Comparison of ENCODE assay signal across 11 cellular contexts in genomic region chr12:50533203-50533584, GRCh38. TPM values are rescaled to one million over a fixed set of nuclear protein-coding genes. Genes with fewer than 3 reads are reported as not detected.
A peak's percentile ranks its signal among the peaks of the same experiment; 100 is the strongest.
DNase-seq lines count a peak whose midpoint lies in the region; ATAC-seq and TF ChIP-seq lines count a peak whose summit lies in the region.
"Had no signal": no experiment of that assay in that cellular context is flagged by ENCODE, and none has a peak within 500 bp of the region (broad histone marks: within the 10 kb centered on the region; RNA-seq: fewer than 3 reads in every experiment).

No MANE protein-coding gene starts in this region.

- H3K4me2 ChIP-seq in hepatocyte, result peak overlapping the region; percentile 3

- peak overlapping the region; percentile 33 for H3K27ac ChIP-seq in SJSA1
- peak overlapping the region; percentile 87 for H3K27ac ChIP-seq in hepatocyte

- no peaks in the 10 kb centered on the region for H3K36me3 Mint-ChIP-seq in stimulated activated effector memory CD8-positive, alpha-beta T cell treated with anti-CD3 and anti-CD28 coated beads, Interleukin-12 subunit alpha, Interleukin-12 subunit beta, amount 100 ng/mL, for 72 hours
- peaks cover 4% of the 10 kb centered on the region for H3K36me3 Mint-ChIP-seq in osteocyte (ENCODE audit: unreplicated experiment)

- H3K9me2 ChIP-seq in hepatocyte (replicated peaks; ENCODE audit: insufficient read depth), result no peaks in the 10 kb centered on the region

- H3K27ac Mint-ChIP-seq in stimulated activated effector memory CD8-positive, alpha-beta T cell treated with anti-CD3 and anti-CD28 coated beads, Interleukin-12 subunit alpha, Interleukin-12 subunit beta, amount 100 ng/mL, for 72 hours, result no peak overlapping the region
- H3K27ac Mint-ChIP-seq in osteocyte (ENCODE audit: unreplicated experiment), result no peak overlapping the region
- H3K27ac Mint-ChIP-seq: activated CD4-positive, alpha-beta T cell treated with anti-CD3 and anti-CD28 coated beads, Interleukin-2, amount 10 ng/mL, durations not matched to agents 7 days and 5 days had no signal

- no peaks in the 10 kb centered on the region for H4K20me1 ChIP-seq in hepatocyte (ENCODE audit: insufficient read depth, poor library complexity, severe bottlenecking)

- ATAC-seq in GM21360 (IDR thresholded peaks at IDR 0.05; ENCODE audit: unreplicated experiment), result peak; percentile 13
- ATAC-seq in stimulated activated effector memory CD8-positive, alpha-beta T cell treated with anti-CD3 and anti-CD28 coated beads, Interleukin-12 subunit alpha, Interleukin-12 subunit beta, amount 100 ng/mL, for 72 hours, result peak; percentile 3
- ATAC-seq in HG02798 (IDR thresholded peaks at IDR 0.05; ENCODE audit: poor library complexity, unreplicated experiment), result no peak

- no peaks in the 10 kb centered on the region for H3K9me3 Mint-ChIP-seq in stimulated activated effector memory CD8-positive, alpha-beta T cell treated with anti-CD3 and anti-CD28 coated beads, Interleukin-12 subunit alpha, Interleukin-12 subunit beta, amount 100 ng/mL, for 72 hours
- H3K9me3 Mint-ChIP-seq in osteocyte (ENCODE audit: unreplicated experiment), result no peaks in the 10 kb centered on the region
- H3K9me3 Mint-ChIP-seq: activated CD4-positive, alpha-beta T cell treated with anti-CD3 and anti-CD28 coated beads, Interleukin-2, amount 10 ng/mL, durations not matched to agents 7 days and 5 days had no signal

- 41% methylated on average over 2 of the region's 2 CpGs for WGBS in hepatocyte (ENCODE audit: low lambda C conversion rate, missing lambda C conversion rate)

- no peak for TF ChIP-seq CTCF in hepatocyte (IDR thresholded peaks at IDR 0.05; ENCODE audit: poor library complexity)
- no peak for TF ChIP-seq CTCF in osteocyte (IDR thresholded peaks at IDR 0.05)

- H3K4me1 ChIP-seq in SJSA1 (replicated peaks) (peaks cover 43% of the 10 kb centered on the region), hepatocyte (ENCODE audit: insufficient read depth) (peaks cover 20% of the 10 kb centered on the region)

- H3K79me2 ChIP-seq in hepatocyte, result peaks cover 83% of the 10 kb centered on the region

- H3K4me3 Mint-ChIP-seq in stimulated activated effector memory CD8-positive, alpha-beta T cell treated with anti-CD3 and anti-CD28 coated beads, Interleukin-12 subunit alpha, Interleukin-12 subunit beta, amount 100 ng/mL, for 72 hours, result no peak overlapping the region
- no peak overlapping the region for H3K4me3 Mint-ChIP-seq in osteocyte (ENCODE audit: unreplicated experiment)
- H3K4me3 Mint-ChIP-seq: activated CD4-positive, alpha-beta T cell treated with anti-CD3 and anti-CD28 coated beads, Interleukin-2, amount 10 ng/mL, durations not matched to agents 7 days and 5 days had no signal

- H3K4me3 ChIP-seq in SJSA1 (no peak overlapping the region), hepatocyte (no peak overlapping the region)
- H3K4me3 ChIP-seq: lung had no signal

- H3K27me3 Mint-ChIP-seq in osteocyte (ENCODE audit: unreplicated experiment), result no peaks in the 10 kb centered on the region
- H3K27me3 Mint-ChIP-seq: activated CD4-positive, alpha-beta T cell treated with anti-CD3 and anti-CD28 coated beads, Interleukin-2, amount 10 ng/mL, durations not matched to agents 7 days and 5 days had no signal

- DNase-seq in SJSA1 (ENCODE audit: low read depth in 1 of 2, low spot score in 2 of 2) (no peak), hepatocyte (ENCODE audit: low spot score) (no peak), osteocyte (ENCODE audit: extremely low spot score, unreplicated experiment) (no peak), SKM-1 (lab: John Stamatoyannopoulos, UW; ENCODE audit: unreplicated experiment) (no peak), medulla oblongata (ENCODE audit: extremely low spot score) (no peak)
- no peak for DNase-seq in stimulated activated effector memory CD8-positive, alpha-beta T cell treated with anti-CD3 and anti-CD28 coated beads, Interleukin-12 subunit alpha, Interleukin-12 subunit beta, amount 100 ng/mL, for 72 hours (ENCODE audit: low spot score in 2 of 2)
- DNase-seq: NCI-H1694 treated with DMSO at 0.1 percent for 48 hours had no signal

- H2AFZ ChIP-seq in hepatocyte, result no peak overlapping the region

- H3K4me1 Mint-ChIP-seq in stimulated activated effector memory CD8-positive, alpha-beta T cell treated with anti-CD3 and anti-CD28 coated beads, Interleukin-12 subunit alpha, Interleukin-12 subunit beta, amount 100 ng/mL, for 72 hours, result peaks cover 25% of the 10 kb centered on the region
- peaks cover 14% of the 10 kb centered on the region for H3K4me1 Mint-ChIP-seq in osteocyte (ENCODE audit: unreplicated experiment)

- peaks cover 8% of the 10 kb centered on the region; the same call in 1 of the 2 replicates for H3K36me3 ChIP-seq in SJSA1
- H3K36me3 ChIP-seq in hepatocyte (replicated peaks; ENCODE audit: insufficient read depth, low read depth), result no peaks in the 10 kb centered on the region

- no peaks in the 10 kb centered on the region; the same call in 1 of the 2 replicates for H3K9me3 ChIP-seq in SJSA1 (replicated peaks)
- H3K9me3 ChIP-seq in hepatocyte (ENCODE audit: low read depth), result no peaks in the 10 kb centered on the region

- H3K27me3 ChIP-seq in SJSA1 (replicated peaks), result no peaks in the 10 kb centered on the region
- no peaks in the 10 kb centered on the region for H3K27me3 ChIP-seq in hepatocyte

RNA-seq across cellular contexts. Expression of gene DIP2B, which starts 28.4 kb away (rescaled TPM):
- total RNA-seq in SJSA1 (2014; rRNA removed; shearing (Covaris generic)), result 23.3 and 32.1 TPM in 2 replicates
- total RNA-seq in hepatocyte (31.8 TPM in 2 replicates), osteocyte (28.9 and 32.1 TPM in 2 replicates)
- polyA plus RNA-seq in hepatocyte, result 10.5 and 14.7 TPM in 2 replicates
